9 cellular contexts compared by ENCODE assay signal in the genomic region with DNA sequence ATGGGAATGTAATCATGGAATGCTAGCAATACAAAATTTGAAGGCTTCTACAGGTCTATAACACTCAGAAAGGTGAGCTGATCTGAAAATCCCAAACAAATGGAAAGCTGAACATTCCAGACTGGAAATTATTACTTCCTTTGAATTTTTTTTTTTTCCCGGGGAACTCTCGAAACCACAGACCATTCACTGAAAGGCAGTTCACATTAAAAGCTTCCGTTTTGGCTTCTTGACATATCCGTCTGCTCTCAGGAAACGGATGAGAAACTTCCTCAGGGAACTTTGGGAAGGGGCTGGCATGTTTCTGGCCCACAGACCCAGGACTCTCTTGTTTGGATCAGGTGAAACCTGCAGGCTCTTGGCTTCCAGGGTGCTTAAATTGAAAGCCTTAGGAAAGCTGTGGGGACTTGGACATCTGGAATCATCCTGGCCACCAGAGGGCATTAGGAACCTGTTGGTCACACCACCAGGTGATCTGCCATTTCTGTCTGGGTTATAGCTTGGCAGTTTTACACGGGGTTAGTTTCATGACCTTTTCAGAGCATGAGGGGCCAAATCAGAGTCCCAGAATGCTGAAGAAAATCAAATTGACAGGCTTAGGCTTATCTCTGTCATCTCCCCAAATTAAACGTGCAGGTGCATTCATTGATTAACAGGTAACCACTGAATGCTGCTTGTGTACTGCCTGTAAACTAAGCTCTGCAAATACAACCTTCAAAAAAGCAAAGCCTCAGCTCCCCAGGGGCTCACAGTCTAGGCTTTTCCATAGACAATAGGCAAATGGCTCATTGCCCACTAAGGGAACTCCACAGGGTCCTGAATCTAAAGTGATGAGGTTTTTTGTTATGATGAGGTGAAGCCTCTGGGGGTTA. TPM values are rescaled to one million over a fixed set of nuclear protein-coding genes. Genes with fewer than 3 reads are reported as not detected.
DNase-seq lines count a peak whose midpoint lies in the region; ATAC-seq and TF ChIP-seq lines count a peak whose summit lies in the region.
"Had no signal": no experiment of that assay in that cellular context is flagged by ENCODE, and none has a peak within 500 bp of the region (broad histone marks: within the 10 kb centered on the region; RNA-seq: fewer than 3 reads in every experiment).

No MANE protein-coding gene starts in this region.

- H3K4me3 ChIP-seq in HFF-Myc (replicated peaks; ENCODE audit: low read depth, low read length): no peak overlapping the region

- no peak overlapping the region for H3K27ac Mint-ChIP-seq in memory B cell
- H3K27ac Mint-ChIP-seq: activated naive CD8-positive, alpha-beta T cell had no signal

- DNase-seq in DMS53 (lab: John Stamatoyannopoulos, UW) (peak; percentile 93), HFF-Myc (ENCODE audit: extremely low read depth, low read depth) (peak; percentile 35), NCI-H2196 (lab: John Stamatoyannopoulos, UW; ENCODE audit: unreplicated experiment) (peak; percentile 84), dermis microvascular lymphatic vessel endothelial cell (ENCODE audit: low read depth in 2 of 2) (peak; percentile 43 to 81), memory B cell (ENCODE audit: low spot score in 2 of 2) (no peak), NCI-H1048 (lab: John Stamatoyannopoulos, UW) (no peak)
- peak; percentile 22 to 31 for DNase-seq in activated CD4-positive, alpha-beta T cell treated with anti-CD3 and anti-CD28 coated beads for 24 hours (ENCODE audit: low read depth in 2 of 2)
- peak; percentile 17 for DNase-seq in stimulated activated CD8-positive, alpha-beta memory T cell treated with anti-CD3 and anti-CD28 coated beads, Interleukin-7, amount 100 ng/mL, for 24 hours (ENCODE audit: low read depth)

- H3K4me3 Mint-ChIP-seq in memory B cell: no peak overlapping the region
- H3K4me3 Mint-ChIP-seq: activated naive CD8-positive, alpha-beta T cell had no signal

- no peaks in the 10 kb centered on the region for H3K9me3 Mint-ChIP-seq in memory B cell

- ATAC-seq in memory B cell (ENCODE audit: low read depth): peak; percentile 21

- H3K4me1 Mint-ChIP-seq in memory B cell: no peaks in the 10 kb centered on the region

- TF ChIP-seq CTCF in HFF-Myc (IDR thresholded peaks at IDR 0.05; ENCODE audit: low read depth, low read length, missing control alignments): peak; percentile 73

- H3K27me3 Mint-ChIP-seq in memory B cell: peaks cover 8% of the 10 kb centered on the region

- H3K36me3 Mint-ChIP-seq in memory B cell: no peaks in the 10 kb centered on the region
- H3K36me3 Mint-ChIP-seq: activated naive CD8-positive, alpha-beta T cell had no signal

RNA-seq across cellular contexts. Expression of gene GRAMD1B, which starts 22.7 kb away (rescaled TPM):
- total RNA-seq in dermis microvascular lymphatic vessel endothelial cell: 4.3 and 5.5 TPM in 2 replicates

Comparison
In these comparisons a context has a peak if more than half of its experiments do, and no peak if none do; other contexts are left out.
1. DNase-seq: peak in DMS53 (single experiment), HFF-Myc (single experiment), NCI-H2196 (single experiment), activated CD4-positive, alpha-beta T cell treated with anti-CD3 and anti-CD28 coated beads for 24 hours (2 of 2), dermis microvascular lymphatic vessel endothelial cell (2 of 2) and stimulated activated CD8-positive, alpha-beta memory T cell treated with anti-CD3 and anti-CD28 coated beads, Interleukin-7, amount 100 ng/mL, for 24 hours (single experiment); none in memory B cell (0 of 2) and NCI-H1048 (single experiment).